Comparison of ENCODE assay signal across 17 cellular contexts in the genomic region with DNA sequence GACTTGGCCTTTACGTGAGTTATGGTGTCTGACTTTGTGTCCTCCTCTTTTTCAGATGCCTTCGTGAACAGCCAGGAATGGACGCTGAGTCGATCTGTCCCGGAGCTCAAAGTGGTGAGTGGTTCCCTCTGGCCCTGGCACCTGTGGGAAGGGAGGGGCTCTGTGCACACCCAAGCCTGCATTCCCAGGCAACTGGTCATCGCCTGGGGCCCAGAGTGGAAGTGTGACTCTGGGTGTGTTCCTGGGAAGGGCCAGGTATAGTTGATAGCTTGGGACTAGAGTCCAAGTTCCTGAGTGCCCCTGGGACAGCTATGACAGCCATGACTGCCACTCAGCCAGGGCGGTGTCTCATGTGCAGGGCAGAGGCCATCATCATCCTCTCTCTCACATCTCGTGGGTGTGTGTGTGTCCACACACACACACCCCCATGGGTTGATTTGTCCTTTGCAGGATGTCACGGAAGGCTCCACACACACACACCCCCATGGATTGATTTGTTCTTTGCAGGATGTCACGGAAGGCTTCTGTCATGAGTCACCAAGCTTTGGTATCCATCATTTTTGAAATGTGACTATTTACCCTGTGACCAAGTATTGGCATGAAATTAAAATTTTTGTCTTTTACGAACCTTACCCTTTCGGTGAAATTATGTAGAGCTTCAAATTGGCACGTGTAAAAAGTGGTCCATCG.
A peak's percentile ranks its signal among the peaks of the same experiment; 100 is the strongest.
DNase-seq lines count a peak whose midpoint lies in the region; ATAC-seq lines count a peak whose summit lies in the region.
"Had no signal": no experiment of that assay in that cellular context is flagged by ENCODE, and none has a peak within 500 bp of the region (broad histone marks: within the 10 kb centered on the region; RNA-seq: fewer than 3 reads in every experiment).

No MANE protein-coding gene starts in this region.

- H3K27me3 ChIP-seq in duodenal mucosa (ENCODE audit: control insufficient read depth in 1 of 2, insufficient read depth in 2 of 2, low read length in 2 of 2) = no peaks in the 10 kb centered on the region
- no peaks in the 10 kb centered on the region for H3K27me3 ChIP-seq in muscle layer of duodenum (ENCODE audit: low read depth, low read length)
- H3K27me3 ChIP-seq: ovary had no signal

- DNase-seq in AG08395 (ENCODE audit: low spot score) (peak; percentile 39), M059J (ENCODE audit: low read depth) (peak; percentile 87), NCI-H1048 (lab: John Stamatoyannopoulos, UW) (no peak)
- no peak for DNase-seq in activated CD4-positive, alpha-beta T cell treated with anti-CD3 and anti-CD28 coated beads, Interleukin-2, amount 50 U/mL, for 48 hours
- DNase-seq: activated CD4-positive, alpha-beta T cell treated with anti-CD3 and anti-CD28 coated beads, Interleukin-2, amount 10 ng/mL, durations not matched to agents 24 days and 14 days; activated naive CD4-positive, alpha-beta T cell treated with anti-CD3 and anti-CD28 coated beads for 36 hours; AML-193; effector CD4-positive, alpha-beta T cell; NCI-H2171 treated with DMSO at 0.1 percent for 48 hours; ovary; SIG-M5 had no signal

- H3K4me3 ChIP-seq in duodenal mucosa (ENCODE audit: low read depth in 1 of 2, low read length in 2 of 2) = peak overlapping the region; percentile 1 to 19
- no peak overlapping the region for H3K4me3 ChIP-seq in muscle layer of duodenum (ENCODE audit: low read depth in 1 of 2, low read length in 2 of 2)
- H3K4me3 ChIP-seq: ovary, thoracic aorta had no signal

- H3K36me3 ChIP-seq in duodenal mucosa (ENCODE audit: control insufficient read depth in 1 of 2, insufficient read depth in 2 of 2, low read length in 2 of 2) (peaks cover 4 to 14% of the 10 kb centered on the region in 2 donors), muscle layer of duodenum (ENCODE audit: control insufficient read depth in 1 of 2, insufficient read depth in 2 of 2, low read length in 2 of 2) (peaks cover 0 to 9% of the 10 kb centered on the region in 2 donors)
- H3K36me3 ChIP-seq: ovary had no signal

- H3K4me1 ChIP-seq in duodenal mucosa (ENCODE audit: control insufficient read depth in 1 of 2, insufficient read depth in 2 of 2, low read length in 2 of 2) (peaks cover 24 to 26% of the 10 kb centered on the region in 2 donors), muscle layer of duodenum (ENCODE audit: control insufficient read depth in 1 of 2, insufficient read depth in 2 of 2, low read length in 2 of 2) (no peaks in the 10 kb centered on the region)

- ATAC-seq in HG03196 (IDR thresholded peaks at IDR 0.05; ENCODE audit: unreplicated experiment) (no peak), HG02852 (IDR thresholded peaks at IDR 0.05; ENCODE audit: unreplicated experiment) (no peak)

- H3K9ac ChIP-seq in duodenal mucosa (ENCODE audit: low read depth in 1 of 2, low read length in 2 of 2) = peak overlapping the region in 1 of 2 donors; percentile 50

- peak overlapping the region; percentile 54 for H3K27ac ChIP-seq in duodenal mucosa (ENCODE audit: low read depth, low read length)
- H3K27ac ChIP-seq in muscle layer of duodenum (ENCODE audit: low read length) = peak overlapping the region; percentile 3
- H3K27ac ChIP-seq: HL-60, ovary, thoracic aorta had no signal

- no peaks in the 10 kb centered on the region for H3K9me3 ChIP-seq in duodenal mucosa (ENCODE audit: control insufficient read depth in 1 of 2, low read length in 2 of 2)
- no peaks in the 10 kb centered on the region for H3K9me3 ChIP-seq in muscle layer of duodenum (ENCODE audit: control insufficient read depth in 1 of 2, low read length in 2 of 2)
- H3K9me3 ChIP-seq: ovary, thoracic aorta had no signal

Comparison
In these comparisons a context has a peak if more than half of its experiments do, and no peak if none do; other contexts are left out.
1. DNase-seq: peak in AG08395 (single experiment) and M059J (single experiment); none in NCI-H1048 (single experiment) and activated CD4-positive, alpha-beta T cell treated with anti-CD3 and anti-CD28 coated beads, Interleukin-2, amount 50 U/mL, for 48 hours (0 of 2).
2. H3K4me3 ChIP-seq: peak in duodenal mucosa (2 of 2); none in muscle layer of duodenum (0 of 2).